Comparison of ENCODE assay signal across 8 cellular contexts in the genomic region with DNA sequence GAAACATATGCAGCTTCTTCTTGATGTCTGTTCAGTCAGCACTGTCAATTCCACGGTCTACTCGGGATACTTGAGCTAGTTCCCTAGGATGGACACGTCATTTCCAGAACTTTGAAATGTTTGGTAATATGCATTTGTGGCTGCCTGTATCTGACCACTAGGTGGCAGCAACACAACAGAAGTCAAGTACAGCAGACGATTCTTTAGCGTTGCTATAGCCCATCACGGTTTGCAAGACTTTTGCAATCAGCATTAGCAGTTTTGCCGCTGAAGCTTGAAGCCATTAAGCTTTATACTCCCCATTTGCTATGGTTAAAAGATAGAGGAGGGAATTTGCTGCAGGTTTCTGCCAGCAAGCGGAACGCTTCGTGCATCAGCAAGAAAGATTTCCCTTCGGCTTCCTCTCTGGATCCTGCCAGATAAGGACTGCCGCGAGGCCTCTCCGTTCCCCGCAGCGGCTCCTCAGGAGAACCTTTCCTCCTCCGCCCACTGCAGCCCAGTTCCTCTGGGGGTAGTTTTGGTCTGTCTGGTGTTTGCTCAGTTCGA.
DNase-seq lines count a peak whose midpoint lies in the region; ATAC-seq and TF ChIP-seq lines count a peak whose summit lies in the region.

No MANE protein-coding gene starts in this region.

- H3K36me3 Mint-ChIP-seq in Calu3 (ENCODE audit: insufficient read depth, unreplicated experiment): no peaks in the 10 kb centered on the region

- BruUV-seq in Calu3 (replicated peaks; lab: Mats Ljungman, UMichigan): no TSS peak

- H3K4me3 ChIP-seq in NB4 (ENCODE audit: low read depth, low read length): no peak overlapping the region
- H3K4me3 ChIP-seq in adipocyte (ENCODE audit: low read length): peak overlapping the region; percentile 71
- H3K4me3 ChIP-seq in left ventricle myocardium inferior: peak overlapping the region; percentile 56
- peak overlapping the region; percentile 36 for H3K4me3 ChIP-seq in psoas muscle
- H3K4me3 ChIP-seq in vagina: peak overlapping the region; percentile 24 to 34

- WGBS in psoas muscle, 3 donors: 6 to 10% (median 7%) methylated on average over 18 of the region's 18 CpGs

- intact Hi-C loops in Calu3 (cut with micrococcal nuclease; ENCODE audit: unreplicated experiment): loop anchor here (1.0 kb wide), 1 partner anchor 200 kb away; no protein-coding TSS in a partner anchor
- intact Hi-C loops in left ventricle myocardium inferior (cut with micrococcal nuclease): loop anchor here (2.0 kb wide), 1 partner anchor 199 kb away; no protein-coding TSS in a partner anchor
- intact Hi-C loops in psoas muscle (cut with DNase I): loop anchor here (1.0 to 10.0 kb wide), 3 partner anchors 169 to 200 kb away; no protein-coding TSS in a partner anchor
- intact Hi-C loops in vagina (cut with DNase I): loop anchor here (2.0 kb wide), 1 partner anchor 199 kb away; no protein-coding TSS in a partner anchor

- H3K9me3 ChIP-seq in adipocyte (ENCODE audit: control insufficient read depth, low read length) (no peaks in the 10 kb centered on the region), left ventricle myocardium inferior (replicated peaks) (no peaks in the 10 kb centered on the region), psoas muscle (no peaks in the 10 kb centered on the region), vagina (no peaks in the 10 kb centered on the region)

- TF ChIP-seq CTCF in Calu3 (IDR thresholded peaks at IDR 0.05; ENCODE audit: unreplicated experiment): peak; percentile 71
- TF ChIP-seq CTCF in NB4 (IDR thresholded peaks at IDR 0.05; ENCODE audit: low read depth, low read length): peak; percentile 89
- peak; percentile 95 for TF ChIP-seq CTCF in left ventricle myocardium inferior (IDR thresholded peaks at IDR 0.05; ENCODE audit: borderline replicate concordance)
- TF ChIP-seq CTCF in psoas muscle (IDR thresholded peaks at IDR 0.05): peak; percentile 96
- TF ChIP-seq CTCF in vagina (IDR thresholded peaks at IDR 0.05): peak; percentile 97 to 98 (median 97)

- no peak overlapping the region for H3K4me3 Mint-ChIP-seq in Calu3 (ENCODE audit: low read depth, unreplicated experiment)

- no peaks in the 10 kb centered on the region for H3K27me3 ChIP-seq in adipocyte (replicated peaks; ENCODE audit: control insufficient read depth, insufficient read depth, low read length)
- no peaks in the 10 kb centered on the region for H3K27me3 ChIP-seq in left ventricle myocardium inferior (ENCODE audit: low read depth)
- H3K27me3 ChIP-seq in psoas muscle (ENCODE audit: insufficient read depth in 3 of 3, low read length in 2 of 3): no peaks in the 10 kb centered on the region
- no peaks in the 10 kb centered on the region for H3K27me3 ChIP-seq in vagina

- DNase-seq in Calu3: peak; percentile 53
- DNase-seq in NB4 (ENCODE audit: low read depth): peak; percentile 92
- DNase-seq in SW 1271 (lab: John Stamatoyannopoulos, UW): peak; percentile 7 to 65
- DNase-seq in adipocyte (ENCODE audit: low read depth): peak; percentile 96
- peak; percentile 39 for DNase-seq in left ventricle myocardium inferior
- peak; percentile 58 to 70 for DNase-seq in psoas muscle
- peak in 1 of 2 donors; percentile 93 for DNase-seq in vagina (ENCODE audit: extremely low spot score in 2 of 2)

- no peak for TF ChIP-seq POLR2A in NB4 (IDR thresholded peaks at IDR 0.05; ENCODE audit: extremely low read depth, insufficient read length)
- TF ChIP-seq POLR2A in vagina (IDR thresholded peaks at IDR 0.05): no peak

- H3K9me3 Mint-ChIP-seq in Calu3 (ENCODE audit: low read depth, unreplicated experiment): no peaks in the 10 kb centered on the region

- H3K36me3 ChIP-seq in adipocyte (ENCODE audit: control insufficient read depth, insufficient read depth, low read length, severe bottlenecking): peaks cover 31% of the 10 kb centered on the region
- H3K36me3 ChIP-seq in left ventricle myocardium inferior: no peaks in the 10 kb centered on the region
- peaks cover 0 to 47% of the 10 kb centered on the region in 2 donors for H3K36me3 ChIP-seq in psoas muscle (ENCODE audit: insufficient read depth in 1 of 2, low read depth in 1 of 2)
- H3K36me3 ChIP-seq in vagina: no peaks in the 10 kb centered on the region

- H3K27ac Mint-ChIP-seq in Calu3 (ENCODE audit: unreplicated experiment): no peak overlapping the region

- ATAC-seq in GM21723 (IDR thresholded peaks at IDR 0.05; ENCODE audit: unreplicated experiment) (peak; percentile 85), psoas muscle (peak; percentile 91 to 98 (median 94))

- H3K27me3 Mint-ChIP-seq in Calu3 (ENCODE audit: unreplicated experiment): no peaks in the 10 kb centered on the region

- H3K4me1 ChIP-seq in adipocyte (ENCODE audit: control insufficient read depth, insufficient read depth, low read length) (peaks cover 36% of the 10 kb centered on the region), left ventricle myocardium inferior (peaks cover 10% of the 10 kb centered on the region), psoas muscle (peaks cover 10% of the 10 kb centered on the region), vagina (no peaks in the 10 kb centered on the region)

- H3K4me1 Mint-ChIP-seq in Calu3 (ENCODE audit: low read depth, unreplicated experiment): no peaks in the 10 kb centered on the region

- CTCF ChIA-PET in Calu3 (lab: Charles Lee): interaction anchor here (0.9 to 2.1 kb wide), 11 partner anchors 13 to 236 kb away, joined by 3 to 12 read pairs (median 5); a partner anchor contains a TSS

- H3K27ac ChIP-seq in left ventricle myocardium inferior (replicated peaks): peak overlapping the region; percentile 36
- no peak overlapping the region for H3K27ac ChIP-seq in psoas muscle
- peak overlapping the region; percentile 38 for H3K27ac ChIP-seq in vagina

- H3K9ac ChIP-seq in adipocyte (ENCODE audit: low read length): peak overlapping the region; percentile 87
